In the genomic region with DNA sequence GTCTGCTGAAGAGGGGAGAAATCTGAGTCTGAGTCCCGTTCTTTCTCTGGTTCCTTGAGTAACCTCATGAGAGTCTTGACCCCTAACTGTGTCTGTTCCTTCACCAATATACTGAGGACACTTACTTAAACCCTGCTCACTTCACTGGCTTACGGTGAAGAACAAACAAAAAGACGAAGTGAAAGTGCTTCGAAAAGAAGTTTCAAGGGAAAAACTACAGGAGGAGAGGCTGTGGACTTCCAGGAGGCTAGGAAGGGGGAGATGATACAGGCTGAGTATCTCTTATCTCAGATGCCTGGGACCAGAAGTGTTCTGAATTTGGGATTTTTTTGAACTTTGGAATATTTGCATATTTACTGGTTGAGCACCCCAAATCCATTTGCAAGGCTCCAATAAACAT, we compare ENCODE assay signal across 17 cellular contexts. TPM values are rescaled to one million over a fixed set of nuclear protein-coding genes. Genes with fewer than 3 reads are reported as not detected.
DNase-seq lines count a peak whose midpoint lies in the region; ATAC-seq lines count a peak whose summit lies in the region.
"Had no signal": no experiment of that assay in that cellular context is flagged by ENCODE, and none has a peak within 500 bp of the region (broad histone marks: within the 10 kb centered on the region; RNA-seq: fewer than 3 reads in every experiment).

No MANE protein-coding gene starts in this region.

- CTCF ChIA-PET in T-cell (lab: Charles Lee), result interaction anchor here in 1 of 2 donors (1.5 kb wide), 1 partner anchor 61 kb away, joined by 5 read pairs; no protein-coding TSS in a partner anchor

- H3K4me1 Mint-ChIP-seq in stimulated activated naive CD8-positive, alpha-beta T cell treated with anti-CD3 and anti-CD28 coated beads, Interleukin-15, Interleukin-2, amounts not matched to agents 100 ng/mL and 50 ng/mL, for 24 hours (ENCODE audit: low read depth), result peaks cover 57% of the 10 kb centered on the region
- peaks cover 37% of the 10 kb centered on the region for H3K4me1 Mint-ChIP-seq in stimulated activated naive CD8-positive, alpha-beta T cell treated with anti-CD3 and anti-CD28 coated beads, Interleukin-15, amount 100 ng/mL, for 72 hours
- H3K4me1 Mint-ChIP-seq in T-cell, result peaks cover 30 to 44% (median 31%) of the 10 kb centered on the region in 3 donors
- peaks cover 47% of the 10 kb centered on the region for H3K4me1 Mint-ChIP-seq in central memory CD8-positive, alpha-beta T cell

- no peak overlapping the region for H3K4me3 Mint-ChIP-seq in stimulated activated naive CD8-positive, alpha-beta T cell treated with anti-CD3 and anti-CD28 coated beads, Interleukin-15, Interleukin-2, amounts not matched to agents 100 ng/mL and 50 ng/mL, for 24 hours
- H3K4me3 Mint-ChIP-seq in stimulated activated naive CD8-positive, alpha-beta T cell treated with anti-CD3 and anti-CD28 coated beads, Interleukin-15, amount 100 ng/mL, for 72 hours, result peak overlapping the region in 1 of 2 donors; percentile 15
- no peak overlapping the region for H3K4me3 Mint-ChIP-seq in T-cell
- no peak overlapping the region for H3K4me3 Mint-ChIP-seq in central memory CD8-positive, alpha-beta T cell

- ATAC-seq in stimulated activated naive CD8-positive, alpha-beta T cell treated with anti-CD3 and anti-CD28 coated beads, Interleukin-15, amount 100 ng/mL, for 72 hours, result no peak
- ATAC-seq in T-cell (replicated peaks in 1 of 4), result no peak
- no peak for ATAC-seq in central memory CD8-positive, alpha-beta T cell (replicated peaks; ENCODE audit: extremely low read depth, poor library complexity, severe bottlenecking)

- POLR2A ChIA-PET in T-cell (lab: Charles Lee), result no interaction called here

- DNase-seq in stimulated activated naive CD8-positive, alpha-beta T cell treated with anti-CD3 and anti-CD28 coated beads, Interleukin-15, amount 100 ng/mL, for 72 hours, result no peak
- no peak for DNase-seq in T-cell
- DNase-seq in central memory CD8-positive, alpha-beta T cell (ENCODE audit: low spot score in 2 of 2), result no peak
- no peak for DNase-seq in stimulated activated CD4-positive, alpha-beta T cell treated with anti-CD3 and anti-CD28 coated beads, Interleukin-4, amount 100 ng/mL, for 1 hour
- no peak for DNase-seq in NCI-H748 treated with DMSO at 0.1 percent for 48 hours (lab: John Stamatoyannopoulos, UW)
- DNase-seq in dedifferentiated amniotic fluid mesenchymal stem cell (ENCODE audit: extremely low spot score), result no peak
- DNase-seq: Calu3; central memory CD4-positive, alpha-beta T cell; GOT3; mesendoderm; NCI-H1092; NCI-H2081 treated with DMSO at 0.1 percent for 48 hours; stimulated activated CD4-positive, alpha-beta T cell treated with anti-CD3 and anti-CD28 coated beads, Interleukin-2, amount 100 ng/mL, for 48 hours had no signal

- no peaks in the 10 kb centered on the region for H3K27me3 Mint-ChIP-seq in stimulated activated naive CD8-positive, alpha-beta T cell treated with anti-CD3 and anti-CD28 coated beads, Interleukin-15, Interleukin-2, amounts not matched to agents 100 ng/mL and 50 ng/mL, for 24 hours
- no peaks in the 10 kb centered on the region for H3K27me3 Mint-ChIP-seq in stimulated activated naive CD8-positive, alpha-beta T cell treated with anti-CD3 and anti-CD28 coated beads, Interleukin-15, amount 100 ng/mL, for 72 hours
- H3K27me3 Mint-ChIP-seq in T-cell, result no peaks in the 10 kb centered on the region
- no peaks in the 10 kb centered on the region for H3K27me3 Mint-ChIP-seq in central memory CD8-positive, alpha-beta T cell

- peaks cover 69% of the 10 kb centered on the region for H3K36me3 Mint-ChIP-seq in stimulated activated naive CD8-positive, alpha-beta T cell treated with anti-CD3 and anti-CD28 coated beads, Interleukin-15, Interleukin-2, amounts not matched to agents 100 ng/mL and 50 ng/mL, for 24 hours (ENCODE audit: low read depth)
- H3K36me3 Mint-ChIP-seq in T-cell, result peaks cover 56% of the 10 kb centered on the region
- H3K36me3 Mint-ChIP-seq in central memory CD8-positive, alpha-beta T cell (ENCODE audit: insufficient read depth), result peaks cover 45% of the 10 kb centered on the region

- peak overlapping the region; percentile 59 for H3K27ac Mint-ChIP-seq in stimulated activated naive CD8-positive, alpha-beta T cell treated with anti-CD3 and anti-CD28 coated beads, Interleukin-15, Interleukin-2, amounts not matched to agents 100 ng/mL and 50 ng/mL, for 24 hours
- H3K27ac Mint-ChIP-seq in stimulated activated naive CD8-positive, alpha-beta T cell treated with anti-CD3 and anti-CD28 coated beads, Interleukin-15, amount 100 ng/mL, for 72 hours, result peak overlapping the region in 1 of 2 donors; percentile 52
- H3K27ac Mint-ChIP-seq in T-cell, result peak overlapping the region; percentile 65 to 79
- H3K27ac Mint-ChIP-seq in central memory CD8-positive, alpha-beta T cell (ENCODE audit: low read depth), result peak overlapping the region; percentile 13

- H3K9me3 Mint-ChIP-seq in stimulated activated naive CD8-positive, alpha-beta T cell treated with anti-CD3 and anti-CD28 coated beads, Interleukin-15, Interleukin-2, amounts not matched to agents 100 ng/mL and 50 ng/mL, for 24 hours, result no peaks in the 10 kb centered on the region
- H3K9me3 Mint-ChIP-seq in stimulated activated naive CD8-positive, alpha-beta T cell treated with anti-CD3 and anti-CD28 coated beads, Interleukin-15, amount 100 ng/mL, for 72 hours, result peaks cover 0 to 6% of the 10 kb centered on the region in 2 donors
- no peaks in the 10 kb centered on the region for H3K9me3 Mint-ChIP-seq in T-cell
- no peaks in the 10 kb centered on the region for H3K9me3 Mint-ChIP-seq in central memory CD8-positive, alpha-beta T cell

RNA-seq across cellular contexts. Expression of a gene that starts 6.1 kb away (rescaled TPM):
- total RNA-seq in T-cell, result 10 to 100 TPM; 50.3 to 64.3 (median 56.8) TPM

RNA-seq across cellular contexts. Expression of a gene that starts 32.1 kb away (rescaled TPM):
- 10 to 100 TPM; 21.9 to 90.1 (median 37.6) TPM for total RNA-seq in T-cell

RNA-seq across cellular contexts. Expression of a gene that starts 32.8 kb away (rescaled TPM):
- total RNA-seq in T-cell, result not detected
- total RNA-seq: Calu3, esophagus muscularis mucosa, NCI-H460, posterior vena cava had no signal

RNA-seq across cellular contexts. Expression of a gene that starts 53.6 kb away (rescaled TPM):
- under 1 TPM in 4 of 5 donors, not detected in 1; 0.20 to 0.70 (median 0.58) TPM for total RNA-seq in T-cell
